Comparison of ENCODE assay signal across 8 cellular contexts in genomic region chr5:176364765-176365662, GRCh38.
DNase-seq lines count a peak whose midpoint lies in the region.

A gene with protein sequence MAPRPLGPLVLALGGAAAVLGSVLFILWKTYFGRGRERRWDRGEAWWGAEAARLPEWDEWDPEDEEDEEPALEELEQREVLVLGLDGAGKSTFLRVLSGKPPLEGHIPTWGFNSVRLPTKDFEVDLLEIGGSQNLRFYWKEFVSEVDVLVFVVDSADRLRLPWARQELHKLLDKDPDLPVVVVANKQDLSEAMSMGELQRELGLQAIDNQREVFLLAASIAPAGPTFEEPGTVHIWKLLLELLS (plus strand): TSS chr5:176365487. CDS start chr5:176365564, 77 bp downstream.

- peak within 1 kb of the TSS; percentile 10 for H3K27ac ChIP-seq in epithelial cell of prostate
- peak within 1 kb of the TSS in 1 of 2 donors; percentile 23 for H3K27ac ChIP-seq in mucosa of rectum (ENCODE audit: low read depth in 2 of 2, low read length in 2 of 2)

- peak within 1 kb of the TSS; percentile 73 to 78 for H3K4me3 ChIP-seq in mucosa of rectum (ENCODE audit: low read length in 2 of 2)

- peaks cover 8 to 14% of the 10 kb centered on the region in 2 donors for H3K4me1 ChIP-seq in mucosa of rectum (ENCODE audit: control insufficient read depth in 2 of 2, insufficient read depth in 2 of 2, low read length in 2 of 2)

- peak; percentile 4 for DNase-seq in NCI-H510A treated with DMSO at 0.1 percent for 48 hours (lab: John Stamatoyannopoulos, UW)
- DNase-seq in NCI-H510A (lab: John Stamatoyannopoulos, UW): no peak
- DNase-seq in Kasumi-1 (lab: John Stamatoyannopoulos, UW): peak; percentile 9 to 30
- DNase-seq in activated CD8-positive, alpha-beta memory T cell treated with anti-CD3 and anti-CD28 coated beads, Interleukin-2, amount 50 U/mL, for 4 hours: peak; percentile 66
- DNase-seq in epithelial cell of prostate (ENCODE audit: low read depth, low spot score): no peak
- DNase-seq in stimulated activated CD8-positive, alpha-beta memory T cell treated with anti-CD3 and anti-CD28 coated beads, Interleukin-4, amount 100 ng/mL, for 48 hours: peak; percentile 76
- no peak for DNase-seq in DMS153 (lab: John Stamatoyannopoulos, UW)

- H3K36me3 ChIP-seq in mucosa of rectum (ENCODE audit: control insufficient read depth in 2 of 2, insufficient read depth in 2 of 2, low read length in 2 of 2): no peaks in the 10 kb centered on the region

- H3K27me3 ChIP-seq in mucosa of rectum (ENCODE audit: control insufficient read depth in 2 of 2, insufficient read depth in 2 of 2, low read length in 2 of 2): peaks cover 0 to 3% of the 10 kb centered on the region in 2 donors

- peak within 1 kb of the TSS; percentile 32 to 61 for H3K9ac ChIP-seq in mucosa of rectum (ENCODE audit: low read depth in 1 of 2, low read length in 2 of 2)

- no peaks in the 10 kb centered on the region for H3K9me3 ChIP-seq in mucosa of rectum (ENCODE audit: control insufficient read depth in 2 of 2, low read length in 2 of 2)

Comparison
In these comparisons a context has a peak if more than half of its experiments do, and no peak if none do; other contexts are left out.
1. DNase-seq: peak in NCI-H510A treated with DMSO at 0.1 percent for 48 hours (single experiment), Kasumi-1 (2 of 2), activated CD8-positive, alpha-beta memory T cell treated with anti-CD3 and anti-CD28 coated beads, Interleukin-2, amount 50 U/mL, for 4 hours (single experiment) and stimulated activated CD8-positive, alpha-beta memory T cell treated with anti-CD3 and anti-CD28 coated beads, Interleukin-4, amount 100 ng/mL, for 48 hours (single experiment); none in NCI-H510A (single experiment), epithelial cell of prostate (single experiment) and DMS153 (single experiment).